35 cellular contexts compared by ENCODE assay signal in the genomic region with DNA sequence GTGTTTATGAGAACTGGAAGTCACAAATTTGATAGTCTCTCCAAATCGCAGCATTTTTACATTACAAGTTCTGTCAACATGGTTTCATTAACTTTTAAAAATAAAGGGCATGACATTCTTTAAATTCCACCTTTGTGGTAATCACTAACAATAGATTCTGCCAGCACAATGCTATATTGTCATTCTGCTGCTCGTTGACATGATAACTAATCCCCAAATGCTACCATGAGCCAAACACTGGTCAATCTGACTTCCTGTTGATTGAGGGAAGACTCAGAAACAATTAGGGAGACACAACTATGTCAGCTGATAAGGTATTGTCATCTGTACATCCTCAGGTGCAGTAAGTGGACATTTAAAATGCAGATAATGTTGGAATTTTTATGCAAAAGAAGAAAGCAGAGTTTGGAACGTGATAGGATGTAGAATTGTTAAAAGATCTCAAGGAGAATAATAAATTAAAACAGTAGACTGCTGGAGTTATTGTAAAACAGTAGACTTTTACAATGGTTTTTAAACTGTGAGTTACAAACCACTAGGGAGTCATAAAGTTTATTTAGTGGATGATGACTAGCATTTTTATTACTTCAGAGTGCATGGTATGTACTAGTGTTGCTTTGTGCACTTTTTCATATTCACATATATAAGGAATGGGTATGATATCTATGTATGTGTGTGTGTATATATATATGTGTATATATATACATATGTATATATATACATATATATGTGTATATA.
A peak's percentile ranks its signal among the peaks of the same experiment; 100 is the strongest.
DNase-seq lines count a peak whose midpoint lies in the region; ATAC-seq and TF ChIP-seq lines count a peak whose summit lies in the region.
"Had no signal": no experiment of that assay in that cellular context is flagged by ENCODE, and none has a peak within 500 bp of the region (broad histone marks: within the 10 kb centered on the region; RNA-seq: fewer than 3 reads in every experiment).

No MANE protein-coding gene starts in this region.

- H3K9me3 Mint-ChIP-seq in endodermal cell = peaks cover 2% of the 10 kb centered on the region
- H3K9me3 Mint-ChIP-seq: stimulated activated naive CD8-positive, alpha-beta T cell treated with anti-CD3 and anti-CD28 coated beads, Interleukin-15, Interleukin-2, amounts not matched to agents 100 ng/mL and 50 ng/mL, for 24 hours had no signal

- WGBS in HUES64 = 74% methylated on average over 3 of the region's 3 CpGs
- 76 to 77% methylated on average over 3 of the region's 3 CpGs for WGBS in endodermal cell (ENCODE audit: insufficient coverage in 1 of 2, insufficient read length in 1 of 2), 2 experiments

- 0 out of 2 replicates have a peak, but pooled peaks cover 2% of the 10 kb centered on the region for H3K9me3 ChIP-seq in HUES64 (ENCODE audit: insufficient read depth, low read depth, low read length)
- no peaks in the 10 kb centered on the region for H3K9me3 ChIP-seq in endodermal cell (ENCODE audit: control insufficient read depth, low read length)
- H3K9me3 ChIP-seq: esophagus squamous epithelium, gastrocnemius medialis, thoracic aorta, uterus had no signal

- H3K9ac ChIP-seq in HUES64 (ENCODE audit: low read depth, low read length) = no peak overlapping the region
- no peak overlapping the region for H3K9ac ChIP-seq in endodermal cell (ENCODE audit: extremely low read depth, low read length, poor library complexity, severe bottlenecking)
- H3K9ac ChIP-seq: parathyroid adenoma had no signal

- H3K27ac ChIP-seq in HUES64 (ENCODE audit: low read depth, low read length) (peak overlapping the region; percentile 42; the same call in 1 of the 2 replicates), endodermal cell (ENCODE audit: low read depth, low read length) (no peak overlapping the region)
- H3K27ac ChIP-seq: esophagus squamous epithelium, gastrocnemius medialis, hepatocyte, parathyroid adenoma, SK-N-MC, spleen, thoracic aorta, uterus had no signal

- H3K4me3 Mint-ChIP-seq in endodermal cell = no peak overlapping the region
- H3K4me3 Mint-ChIP-seq: activated CD8-positive, alpha-beta memory T cell treated with anti-CD3 and anti-CD28 coated beads, Interleukin-2, amount 10 ng/mL, durations not matched to agents 7 days and 5 days; activated T-cell treated with anti-CD3 and anti-CD28 coated beads, Interleukin-2, amount 50 U/mL, for 72 hours; central memory CD8-positive, alpha-beta T cell; dendritic cell treated with granulocyte-macrophage colony-stimulating factor and Interleukin-4, amounts not matched to agents 40 ng/mL and 50 ng/mL, for 4 days; IgD-negative memory B cell; immature natural killer cell; stimulated activated naive CD8-positive, alpha-beta T cell treated with anti-CD3 and anti-CD28 coated beads, Interleukin-15, Interleukin-2, amounts not matched to agents 100 ng/mL and 50 ng/mL, for 24 hours had no signal

- H3K36me3 ChIP-seq in HUES64 (ENCODE audit: insufficient read depth, low read length) = no peaks in the 10 kb centered on the region
- H3K36me3 ChIP-seq in endodermal cell (ENCODE audit: control insufficient read depth, insufficient read depth, low read length) = no peaks in the 10 kb centered on the region
- H3K36me3 ChIP-seq: esophagus squamous epithelium, gastrocnemius medialis, spleen, thoracic aorta, uterus had no signal

- H3K4me3 ChIP-seq in HUES64 (ENCODE audit: low read length) (no peak overlapping the region), endodermal cell (ENCODE audit: low read length) (peak overlapping the region; percentile 15)
- H3K4me3 ChIP-seq: esophagus squamous epithelium, gastrocnemius medialis, hepatocyte, SK-N-MC, spleen, thoracic aorta, uterus had no signal

- H3K27me3 ChIP-seq in HUES64 (ENCODE audit: insufficient read depth, low read length) (no peaks in the 10 kb centered on the region), endodermal cell (ENCODE audit: control insufficient read depth, insufficient read depth, low read length, poor library complexity, severe bottlenecking) (no peaks in the 10 kb centered on the region)
- H3K27me3 ChIP-seq: esophagus squamous epithelium, gastrocnemius medialis, hepatocyte, spleen, uterus had no signal

- H3K4me1 ChIP-seq in HUES64 (ENCODE audit: insufficient read depth, low read length) (peaks cover 14% of the 10 kb centered on the region), endodermal cell (ENCODE audit: control insufficient read depth, insufficient read depth, low read length) (no peaks in the 10 kb centered on the region)
- H3K4me1 ChIP-seq: esophagus squamous epithelium, parathyroid adenoma, spleen, uterus had no signal

- TF ChIP-seq CTCF in endodermal cell (conservative IDR thresholded peaks at IDR 0.05) = no peak

- ATAC-seq in GM21576 (IDR thresholded peaks at IDR 0.05; ENCODE audit: unreplicated experiment) (no peak), HG02981 (IDR thresholded peaks at IDR 0.05; ENCODE audit: unreplicated experiment) (no peak)
- ATAC-seq: activated CD8-positive, alpha-beta memory T cell treated with anti-CD3 and anti-CD28 coated beads, Interleukin-2, amount 10 ng/mL, durations not matched to agents 7 days and 5 days; activated T-cell treated with anti-CD3 and anti-CD28 coated beads, Interleukin-2, amount 50 U/mL, for 72 hours; gastrocnemius medialis; left cardiac atrium had no signal

- H3K4me1 Mint-ChIP-seq in endodermal cell = peaks cover 6% of the 10 kb centered on the region
- H3K4me1 Mint-ChIP-seq: activated CD8-positive, alpha-beta memory T cell treated with anti-CD3 and anti-CD28 coated beads, Interleukin-2, amount 10 ng/mL, durations not matched to agents 7 days and 5 days; central memory CD8-positive, alpha-beta T cell; IgD-negative memory B cell; immature natural killer cell had no signal

- peak; percentile 10 for DNase-seq in AG08395 (ENCODE audit: low spot score)
- DNase-seq in endodermal cell = no peak
- DNase-seq in left kidney (ENCODE audit: low read depth, low spot score) = peak; percentile 29
- no peak for DNase-seq in activated gamma-delta T cell (lab: John Stamatoyannopoulos, UW)
- no peak for DNase-seq in NAMALWA (ENCODE audit: low spot score)
- DNase-seq: 8988T; activated CD4-positive, CD25-positive, alpha-beta regulatory T cell; activated CD8-positive, alpha-beta memory T cell treated with anti-CD3 and anti-CD28 coated beads, Interleukin-2, amount 10 ng/mL, durations not matched to agents 7 days and 5 days; activated naive CD4-positive, alpha-beta T cell; activated T-cell treated with anti-CD3 and anti-CD28 coated beads, Interleukin-2, amount 50 U/mL, for 72 hours; esophagus squamous epithelium; gastrocnemius medialis; H7; immature natural killer cell; left cardiac atrium; NCI-H1092; NCI-H1694 treated with DMSO at 0.1 percent for 48 hours; NCI-H2171 treated with DMSO at 0.1 percent for 48 hours; NCI-H510A; spleen; stimulated activated CD4-positive, alpha-beta T cell treated with anti-CD3 and anti-CD28 coated beads, Interleukin-2, amount 100 ng/mL, for 24 hours; stimulated activated CD8-positive, alpha-beta memory T cell treated with anti-CD3 and anti-CD28 coated beads, Interleukin-4, amount 100 ng/mL, for 48 hours; T-helper 1 cell; uterus had no signal

- no peaks in the 10 kb centered on the region for H3K27me3 Mint-ChIP-seq in endodermal cell (ENCODE audit: insufficient read depth)
- H3K27me3 Mint-ChIP-seq: activated CD8-positive, alpha-beta memory T cell treated with anti-CD3 and anti-CD28 coated beads, Interleukin-2, amount 10 ng/mL, durations not matched to agents 7 days and 5 days; central memory CD8-positive, alpha-beta T cell; dendritic cell treated with granulocyte-macrophage colony-stimulating factor and Interleukin-4, amounts not matched to agents 40 ng/mL and 50 ng/mL, for 4 days; stimulated activated naive CD8-positive, alpha-beta T cell treated with anti-CD3 and anti-CD28 coated beads, Interleukin-15, Interleukin-2, amounts not matched to agents 100 ng/mL and 50 ng/mL, for 24 hours had no signal

- H3K36me3 Mint-ChIP-seq in endodermal cell (ENCODE audit: low read depth) = no peaks in the 10 kb centered on the region
- H3K36me3 Mint-ChIP-seq: activated CD8-positive, alpha-beta memory T cell treated with anti-CD3 and anti-CD28 coated beads, Interleukin-2, amount 10 ng/mL, durations not matched to agents 7 days and 5 days; IgD-negative memory B cell; immature natural killer cell had no signal

- H3K27ac Mint-ChIP-seq in endodermal cell = no peak overlapping the region
- H3K27ac Mint-ChIP-seq: activated CD8-positive, alpha-beta memory T cell treated with anti-CD3 and anti-CD28 coated beads, Interleukin-2, amount 10 ng/mL, durations not matched to agents 7 days and 5 days; activated T-cell treated with anti-CD3 and anti-CD28 coated beads, Interleukin-2, amount 50 U/mL, for 72 hours; dendritic cell treated with granulocyte-macrophage colony-stimulating factor and Interleukin-4, amounts not matched to agents 40 ng/mL and 50 ng/mL, for 4 days; IgD-negative memory B cell; immature natural killer cell; stimulated activated naive CD8-positive, alpha-beta T cell treated with anti-CD3 and anti-CD28 coated beads, Interleukin-15, Interleukin-2, amounts not matched to agents 100 ng/mL and 50 ng/mL, for 24 hours had no signal

Comparison
In these comparisons a context has a peak if more than half of its experiments do, and no peak if none do; other contexts are left out.
1. DNase-seq: peak in AG08395 (single experiment) and left kidney (single experiment); none in endodermal cell (single experiment), activated gamma-delta T cell (single experiment) and NAMALWA (single experiment).